Comparison of ENCODE assay signal across 1 cellular context in genomic region chr4:10018818-10019438, GRCh38.
A peak's percentile ranks its signal among the peaks of the same experiment; 100 is the strongest.
TF ChIP-seq lines count a peak whose summit lies in the region.

No MANE protein-coding gene starts in this region.

TF ChIP-seq in GM23338, 12 proteins besides CTCF, POLR2A, EP300 and RAD21 (continued from another document):
- TF ChIP-seq ZNF462 (CRISPR knock-in tag; IDR thresholded peaks at IDR 0.05): no peak
- TF ChIP-seq CREB1 (CRISPR knock-in tag; IDR thresholded peaks at IDR 0.05; ENCODE audit: low read depth): peak; percentile 78
- peak; percentile 69 for TF ChIP-seq POLR2AphosphoS5 (IDR thresholded peaks at IDR 0.05; ENCODE audit: low read depth)
